Comparison of ENCODE assay signal across 8 cellular contexts in genomic region chr13:74136089-74136658, GRCh38. TPM values are rescaled to one million over a fixed set of nuclear protein-coding genes. Genes with fewer than 3 reads are reported as not detected.
DNase-seq lines count a peak whose midpoint lies in the region; ATAC-seq and TF ChIP-seq lines count a peak whose summit lies in the region.

No MANE protein-coding gene starts in this region.

- H3K9me3 ChIP-seq in osteoblast (ENCODE audit: low read depth, low read length), result no peaks in the 10 kb centered on the region

- no peak for TF ChIP-seq CTCF in fibroblast of villous mesenchyme (IDR thresholded peaks at IDR 0.05; ENCODE audit: insufficient read depth, low read depth, low read length)
- no peak for TF ChIP-seq CTCF in osteoblast (IDR thresholded peaks at IDR 0.05; ENCODE audit: extremely low read depth, low read depth, low read length)

- H3K27me3 ChIP-seq in osteoblast (ENCODE audit: insufficient read depth, low read length), result no peaks in the 10 kb centered on the region

- peak; percentile 50 for DNase-seq in EL
- DNase-seq in NCI-H146 treated with DMSO at 0.1 percent for 48 hours (lab: John Stamatoyannopoulos, UW; ENCODE audit: unreplicated experiment), result peak; percentile 64
- DNase-seq in activated T-cell treated with anti-CD3 and anti-CD28 coated beads for 48 hours (ENCODE audit: low read depth), result peak; percentile 28
- peak; percentile 38 for DNase-seq in fibroblast of villous mesenchyme (ENCODE audit: low read depth)
- peak; percentile 94 for DNase-seq in osteoblast (ENCODE audit: insufficient read length, low spot score, missing footprints)
- no peak for DNase-seq in NCI-H2029 treated with DMSO at 0.1 percent for 48 hours (lab: John Stamatoyannopoulos, UW)

- H3K36me3 ChIP-seq in osteoblast (ENCODE audit: insufficient read depth, low read length), result no peaks in the 10 kb centered on the region

- peak overlapping the region; percentile 92 for H3K4me2 ChIP-seq in osteoblast (ENCODE audit: insufficient read depth, low read length)

- no peak for ATAC-seq in GM21526 (IDR thresholded peaks at IDR 0.05; ENCODE audit: low FRiP score, unreplicated experiment)
- ATAC-seq in HG02763 (IDR thresholded peaks at IDR 0.05; ENCODE audit: unreplicated experiment), result no peak

- no peaks in the 10 kb centered on the region for H4K20me1 ChIP-seq in osteoblast (ENCODE audit: insufficient read depth, low read length)

- peak overlapping the region; percentile 97 for H3K27ac ChIP-seq in osteoblast (ENCODE audit: low read depth, low read length)

- peak overlapping the region; percentile 67 for H3K4me3 ChIP-seq in fibroblast of villous mesenchyme (ENCODE audit: low read depth, low read length)
- peak overlapping the region; percentile 85 for H3K4me3 ChIP-seq in osteoblast (ENCODE audit: insufficient read depth, low read length)

- peaks cover 26% of the 10 kb centered on the region for H3K79me2 ChIP-seq in osteoblast (ENCODE audit: insufficient read depth, low read length)

- H3K4me1 ChIP-seq in osteoblast (ENCODE audit: insufficient read depth, low read length), result peaks cover 13% of the 10 kb centered on the region

- H2AFZ ChIP-seq in osteoblast (ENCODE audit: low read length), result peak overlapping the region; percentile 87

RNA-seq across cellular contexts. Expression of gene KLF12, which starts 2.0 kb away (rescaled TPM):
- total RNA-seq in fibroblast of villous mesenchyme (12.6 and 13.0 TPM in 2 replicates), osteoblast (43.4 and 44.8 TPM in 2 replicates)
